ENCODE assay signal across 25 cellular contexts in the genomic region with DNA sequence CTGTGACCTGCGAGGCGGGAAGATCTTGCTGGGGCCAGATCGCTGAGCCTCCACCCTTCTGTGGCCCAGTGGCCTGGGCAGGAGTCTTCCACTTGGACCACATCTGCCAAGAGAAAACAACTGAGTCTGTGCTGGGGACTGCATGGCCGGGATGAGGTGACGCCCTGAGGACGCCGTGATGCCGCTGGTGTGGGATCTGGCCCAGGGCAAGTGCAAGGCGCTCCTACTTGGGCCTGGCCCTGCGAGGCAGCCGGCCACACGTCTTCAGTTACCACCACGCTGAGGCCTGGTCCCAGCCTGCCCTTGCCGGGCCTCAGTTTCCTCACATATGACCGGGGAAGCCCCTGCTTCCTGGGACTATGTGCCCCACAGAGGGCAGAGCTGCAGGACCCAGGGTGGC.
"Had no signal": no experiment of that assay in that cellular context is flagged by ENCODE, and none has a peak within 500 bp of the region (broad histone marks: within the 10 kb centered on the region; RNA-seq: fewer than 3 reads in every experiment).

No MANE protein-coding gene starts in this region.

- H3K36me3 Mint-ChIP-seq: activated CD8-positive, alpha-beta memory T cell treated with anti-CD3 and anti-CD28 coated beads, Interleukin-2, amount 10 ng/mL, durations not matched to agents 7 days and 5 days; activated naive CD4-positive, alpha-beta T cell treated with anti-CD3 and anti-CD28 coated beads, Interleukin-2, amount 50 U/mL, for 72 hours; brain; WTC11 had no signal

- H3K4me3 Mint-ChIP-seq: activated CD8-positive, alpha-beta memory T cell treated with anti-CD3 and anti-CD28 coated beads, Interleukin-2, amount 10 ng/mL, durations not matched to agents 7 days and 5 days; activated naive CD8-positive, alpha-beta T cell treated with anti-CD3 and anti-CD28 coated beads, Interleukin-2, amount 50 U/mL, for 24 hours; activated T-cell treated with anti-CD3 and anti-CD28 coated beads, Interleukin-2, amount 50 U/mL, for 24 hours; activated T-helper 1 cell treated with anti-CD3 and anti-CD28 coated beads, Interleukin-12 subunit alpha, Interleukin-12 subunit beta, Interleukin-2, Interleukin-4 antibody, amounts not matched to agents 30 ng/mL and 10 ng/mL and 1 ng/mL, durations not matched to agents 14 hours and 24 hours and 36 hours; brain; T-helper 17 cell; WTC11 had no signal

- H3K4me1 Mint-ChIP-seq: activated CD8-positive, alpha-beta memory T cell treated with anti-CD3 and anti-CD28 coated beads, Interleukin-2, amount 10 ng/mL, durations not matched to agents 7 days and 5 days; activated naive CD8-positive, alpha-beta T cell treated with anti-CD3 and anti-CD28 coated beads, Interleukin-2, amount 50 U/mL, for 24 hours; brain; T-helper 17 cell had no signal

- H3K27me3 Mint-ChIP-seq: activated CD8-positive, alpha-beta memory T cell treated with anti-CD3 and anti-CD28 coated beads, Interleukin-2, amount 10 ng/mL, durations not matched to agents 7 days and 5 days; activated naive CD8-positive, alpha-beta T cell treated with anti-CD3 and anti-CD28 coated beads, Interleukin-2, amount 50 U/mL, for 24 hours; activated T-cell treated with anti-CD3 and anti-CD28 coated beads, Interleukin-2, amount 50 U/mL, for 24 hours; brain had no signal

- ATAC-seq: activated CD8-positive, alpha-beta memory T cell treated with anti-CD3 and anti-CD28 coated beads, Interleukin-2, amount 10 ng/mL, durations not matched to agents 7 days and 5 days; activated naive CD4-positive, alpha-beta T cell treated with anti-CD3 and anti-CD28 coated beads, Interleukin-2, amount 50 U/mL, for 72 hours; activated naive CD8-positive, alpha-beta T cell treated with anti-CD3 and anti-CD28 coated beads, Interleukin-2, amount 50 U/mL, for 24 hours; T-helper 17 cell; WTC11 had no signal

- H3K9me3 Mint-ChIP-seq: activated naive CD8-positive, alpha-beta T cell treated with anti-CD3 and anti-CD28 coated beads, Interleukin-2, amount 50 U/mL, for 24 hours; activated T-cell treated with anti-CD3 and anti-CD28 coated beads, Interleukin-2, amount 50 U/mL, for 24 hours; activated T-helper 1 cell treated with anti-CD3 and anti-CD28 coated beads, Interleukin-12 subunit alpha, Interleukin-12 subunit beta, Interleukin-2, Interleukin-4 antibody, amounts not matched to agents 30 ng/mL and 10 ng/mL and 1 ng/mL, durations not matched to agents 14 hours and 24 hours and 36 hours; brain had no signal

- DNase-seq: activated CD4-positive, alpha-beta T cell treated with anti-CD3 and anti-CD28 coated beads for 48 hours; activated CD4-positive, alpha-beta T cell treated with anti-CD3 and anti-CD28 coated beads, Interleukin-2, amount 50 U/mL, for 48 hours; activated CD4-positive, CD25-positive, alpha-beta regulatory T cell treated with anti-CD3 and anti-CD28 coated beads, Interleukin-2, amount 50 U/mL, for 72 hours; activated CD8-positive, alpha-beta memory T cell treated with anti-CD3 and anti-CD28 coated beads, Interleukin-2, amount 10 ng/mL, durations not matched to agents 7 days and 5 days; activated effector memory CD4-positive, alpha-beta T cell treated with Interleukin-2 at 50 U/mL for 16 hours; activated naive CD4-positive, alpha-beta T cell treated with Interleukin-2 at 50 U/mL for 16 hours; activated naive CD8-positive, alpha-beta T cell treated with anti-CD3 and anti-CD28 coated beads, Interleukin-2, amount 50 U/mL, for 24 hours; activated T-cell treated with anti-CD3 and anti-CD28 coated beads, Interleukin-2, amount 50 U/mL, for 24 hours; amniotic stem cell; KG1; NCI-H1048; NCI-H146; NCI-H187 treated with DMSO at 0.1 percent for 48 hours; NCI-H2171 treated with DMSO at 0.1 percent for 48 hours; NCI-H226; NCI-H510A; NCI-H526 treated with DMSO at 0.1 percent for 48 hours; NCI-H82; SIG-M5; T-helper 17 cell; T-helper 9 cell had no signal

- H3K27ac Mint-ChIP-seq: activated CD8-positive, alpha-beta memory T cell treated with anti-CD3 and anti-CD28 coated beads, Interleukin-2, amount 10 ng/mL, durations not matched to agents 7 days and 5 days; activated naive CD4-positive, alpha-beta T cell treated with anti-CD3 and anti-CD28 coated beads, Interleukin-2, amount 50 U/mL, for 72 hours; activated naive CD8-positive, alpha-beta T cell treated with anti-CD3 and anti-CD28 coated beads, Interleukin-2, amount 50 U/mL, for 24 hours; activated T-cell treated with anti-CD3 and anti-CD28 coated beads, Interleukin-2, amount 50 U/mL, for 24 hours; activated T-helper 1 cell treated with anti-CD3 and anti-CD28 coated beads, Interleukin-12 subunit alpha, Interleukin-12 subunit beta, Interleukin-2, Interleukin-4 antibody, amounts not matched to agents 30 ng/mL and 10 ng/mL and 1 ng/mL, durations not matched to agents 14 hours and 24 hours and 36 hours; brain; T-helper 17 cell; WTC11 had no signal
